In the genomic region with DNA sequence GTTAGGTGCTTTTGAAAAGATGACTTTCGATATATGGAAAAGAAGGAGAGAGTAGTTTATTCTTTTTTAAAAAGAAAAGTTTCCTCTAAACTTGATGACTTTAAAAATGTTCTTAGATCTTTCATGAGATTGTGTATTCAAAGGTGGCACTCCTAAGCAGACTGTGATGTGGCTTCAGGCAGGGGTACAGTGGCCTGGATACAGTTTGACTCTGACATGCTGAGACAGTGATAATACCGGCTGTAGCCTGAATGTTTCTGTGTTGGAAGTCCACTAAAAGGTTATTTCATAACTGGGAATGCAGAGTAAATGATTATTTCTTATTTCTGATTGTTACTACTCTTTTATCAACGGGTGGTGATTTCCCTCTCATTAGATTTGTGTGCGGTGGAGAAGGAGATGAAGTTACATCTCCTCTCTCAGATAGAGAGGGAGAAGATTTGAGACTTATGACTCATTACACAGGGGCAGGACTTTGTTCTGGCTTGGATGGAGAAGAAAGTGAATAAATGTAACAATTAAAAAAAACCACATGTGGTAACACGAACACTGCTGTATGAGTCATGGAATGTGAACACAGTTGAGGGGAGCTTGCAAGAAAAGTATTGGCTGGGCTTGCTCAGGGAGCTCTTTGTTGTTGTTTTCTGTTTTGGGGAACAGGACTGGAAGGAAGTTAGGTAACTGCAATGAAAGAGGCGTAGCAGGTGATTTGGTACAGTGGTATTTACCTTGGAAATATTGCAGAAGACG, we compare ENCODE assay signal across 8 cellular contexts. TPM values are rescaled to one million over a fixed set of nuclear protein-coding genes. Genes with fewer than 3 reads are reported as not detected.
DNase-seq lines count a peak whose midpoint lies in the region; ATAC-seq and TF ChIP-seq lines count a peak whose summit lies in the region.

No MANE protein-coding gene starts in this region.

- H3K27ac ChIP-seq in HCT116 (ENCODE audit: low read depth, low read length) = peak overlapping the region; percentile 56; the same call in 1 of the 2 replicates
- H3K27ac ChIP-seq in SK-N-SH (ENCODE audit: low read depth in 2 of 2, low read length in 1 of 2) = no peak overlapping the region
- peak overlapping the region; percentile 55 to 68 for H3K27ac ChIP-seq in esophagus (ENCODE audit: low read depth in 2 of 2, low read length in 1 of 2)

- no peak overlapping the region for H3K27ac Mint-ChIP-seq in stimulated activated naive CD8-positive, alpha-beta T cell treated with anti-CD3 and anti-CD28 coated beads, Interleukin-15, amount 100 ng/mL, for 72 hours

- H3K9ac ChIP-seq in HCT116 (ENCODE audit: low read length) (no peak overlapping the region), SK-N-SH (no peak overlapping the region)

- no peaks in the 10 kb centered on the region for H4K20me1 ChIP-seq in HCT116 (ENCODE audit: insufficient read depth)
- no peaks in the 10 kb centered on the region for H4K20me1 ChIP-seq in SK-N-SH (ENCODE audit: insufficient read depth)

- RAD21 ChIA-PET in HCT116 (lab: Charles Lee; ENCODE audit: low non-redundant PET in 1 of 2, low total read pairs in 2 of 2, uncharacterized antibody in 2 of 2, unreplicated experiment in 2 of 2) = interaction anchor here (0.6 to 0.7 kb wide), 2 partner anchors 23 to 48 kb away, joined by 3 read pairs; no protein-coding TSS in a partner anchor

- H3K9me2 ChIP-seq in HCT116 (ENCODE audit: insufficient read depth) (no peaks in the 10 kb centered on the region), SK-N-SH (no peaks in the 10 kb centered on the region)

- H3K27me3 ChIP-seq in HCT116 (ENCODE audit: insufficient read depth, low read length) (no peaks in the 10 kb centered on the region), SK-N-SH (ENCODE audit: insufficient read depth) (no peaks in the 10 kb centered on the region), esophagus (ENCODE audit: control insufficient read depth in 1 of 2, insufficient read depth in 2 of 2, low read length in 2 of 2) (no peaks in the 10 kb centered on the region)

- H3K9me3 ChIP-seq in HCT116 (ENCODE audit: control insufficient read depth in 1 of 2, insufficient read depth in 1 of 2, low read depth in 1 of 2, low read length in 2 of 2) = no peaks in the 10 kb centered on the region
- no peaks in the 10 kb centered on the region for H3K9me3 ChIP-seq in SK-N-SH
- peaks cover 0 to 2% of the 10 kb centered on the region in 2 donors for H3K9me3 ChIP-seq in esophagus (ENCODE audit: control insufficient read depth in 2 of 2, insufficient read depth in 1 of 2, low read depth in 1 of 2, low read length in 1 of 2)

- peak; percentile 82 for ATAC-seq in HCT116
- peak; percentile 96 for ATAC-seq in stimulated activated naive CD8-positive, alpha-beta T cell treated with anti-CD3 and anti-CD28 coated beads, Interleukin-15, amount 100 ng/mL, for 72 hours
- ATAC-seq in HG02623 (IDR thresholded peaks at IDR 0.05; ENCODE audit: unreplicated experiment) = no peak
- no peak for ATAC-seq in GM19324 (IDR thresholded peaks at IDR 0.05; ENCODE audit: low FRiP score, unreplicated experiment)

- H3K36me3 ChIP-seq in HCT116 (ENCODE audit: control insufficient read depth in 1 of 2, insufficient read depth in 2 of 2, low read length in 2 of 2) (no peaks in the 10 kb centered on the region), SK-N-SH (replicated peaks in 1 of 2; ENCODE audit: control insufficient read depth in 1 of 2, insufficient read depth in 2 of 2, low read length in 1 of 2) (no peaks in the 10 kb centered on the region), esophagus (ENCODE audit: control insufficient read depth in 2 of 2, insufficient read depth in 2 of 2, low read length in 1 of 2) (no peaks in the 10 kb centered on the region)

- WGBS in SK-N-SH (ENCODE audit: low lambda C conversion rate) = 32% methylated on average over 7 of the region's 7 CpGs
- 25 to 42% methylated on average over 7 of the region's 7 CpGs for WGBS in esophagus, 2 donors

- H3K79me2 ChIP-seq in HCT116 (ENCODE audit: insufficient read depth, low read length) (no peaks in the 10 kb centered on the region), SK-N-SH (ENCODE audit: insufficient read depth) (no peaks in the 10 kb centered on the region)

- peak overlapping the region; percentile 62 for H3K4me2 ChIP-seq in HCT116 (ENCODE audit: low read length)
- H3K4me2 ChIP-seq in SK-N-SH = peak overlapping the region; percentile 22; the same call in 1 of the 2 replicates

- H3K4me1 ChIP-seq in HCT116 (ENCODE audit: control insufficient read depth in 1 of 2, insufficient read depth in 2 of 2, low read length in 2 of 2) = peaks cover 30 to 36% of the 10 kb centered on the region in 2 experiments
- H3K4me1 ChIP-seq in SK-N-SH (ENCODE audit: control insufficient read depth in 1 of 2, insufficient read depth in 2 of 2, low read depth in 1 of 2, low read length in 1 of 2) = peaks cover 0 to 7% of the 10 kb centered on the region in 2 experiments; a peak in 2 of 4 replicates
- H3K4me1 ChIP-seq in esophagus (ENCODE audit: control insufficient read depth in 2 of 2, insufficient read depth in 2 of 2, low read length in 1 of 2) = peaks cover 0 to 3% of the 10 kb centered on the region in 2 donors

- H2AFZ ChIP-seq in HCT116 (ENCODE audit: low read depth, low read length, poor library complexity, severe bottlenecking) (peak overlapping the region; percentile 14), SK-N-SH (ENCODE audit: low read depth) (no peak overlapping the region)

- no peak for TF ChIP-seq EP300 in SK-N-SH (IDR thresholded peaks at IDR 0.05; ENCODE audit: borderline replicate concordance in 1 of 2, low read depth in 1 of 2, low read length in 1 of 2)

- intact Hi-C loops in HCT116 (cut with micrococcal nuclease) = no loop called here

- no peak for TF ChIP-seq POLR2A in HCT116 (IDR thresholded peaks at IDR 0.05; ENCODE audit: borderline replicate concordance, extremely low read depth, insufficient read depth, insufficient read length)

- H3K9me3 Mint-ChIP-seq in stimulated activated naive CD8-positive, alpha-beta T cell treated with anti-CD3 and anti-CD28 coated beads, Interleukin-15, amount 100 ng/mL, for 72 hours = no peaks in the 10 kb centered on the region

- TF ChIP-seq RAD21 in HCT116 (IDR thresholded peaks at IDR 0.05; ENCODE audit: low read depth) = no peak; the same call in 1 of the 2 replicates
- no peak for TF ChIP-seq RAD21 in SK-N-SH (IDR thresholded peaks at IDR 0.05; ENCODE audit: low read length)

- TF ChIP-seq CTCF in HCT116 (IDR thresholded peaks at IDR 0.05 in 2 of 3, conservative IDR thresholded peaks at IDR 0.05 in 1 of 3; ENCODE audit: borderline replicate concordance in 1 of 3, insufficient read depth in 1 of 3, low read depth in 2 of 3, low read length in 2 of 3) (no peak), SK-N-SH (IDR thresholded peaks at IDR 0.05) (no peak)

- H3K4me3 ChIP-seq in HCT116 (replicated peaks in 1 of 2; ENCODE audit: low read depth in 1 of 2, low read length in 2 of 2) = peak overlapping the region in 1 of 2 experiments; percentile 10; a peak in 1 of 4 replicates
- no peak overlapping the region for H3K4me3 ChIP-seq in SK-N-SH (ENCODE audit: low read depth in 2 of 2, low read length in 1 of 2)
- H3K4me3 ChIP-seq in esophagus (ENCODE audit: low read depth in 1 of 2, low read length in 2 of 2) = no peak overlapping the region

- DNase-seq in CD1c-positive myeloid dendritic cell (ENCODE audit: extremely low spot score) = peak; percentile 5
- DNase-seq in HCT116 (ENCODE audit: low read depth, low spot score) = peak; percentile 90
- DNase-seq in SK-N-SH = no peak
- peak; percentile 43 to 57 for DNase-seq in stimulated activated naive CD8-positive, alpha-beta T cell treated with anti-CD3 and anti-CD28 coated beads, Interleukin-15, amount 100 ng/mL, for 72 hours
- DNase-seq in GF-D8 (lab: John Stamatoyannopoulos, UW) = no peak

- peak overlapping the region in 1 of 2 donors; percentile 12 for H3K4me3 Mint-ChIP-seq in stimulated activated naive CD8-positive, alpha-beta T cell treated with anti-CD3 and anti-CD28 coated beads, Interleukin-15, amount 100 ng/mL, for 72 hours

- CTCF ChIA-PET in HCT116 (lab: Charles Lee) = no interaction called here
- CTCF ChIA-PET in SK-N-SH (lab: Yijun Ruan, JAX) = interaction anchor here (0.7 to 1.2 kb wide), 3 partner anchors 11 to 75 kb away, joined by 3 to 5 read pairs (median 3); no protein-coding TSS in a partner anchor

- H3F3A ChIP-seq in SK-N-SH (replicated peaks; ENCODE audit: insufficient read depth) = no peaks in the 10 kb centered on the region

- H3K4me1 Mint-ChIP-seq in stimulated activated naive CD8-positive, alpha-beta T cell treated with anti-CD3 and anti-CD28 coated beads, Interleukin-15, amount 100 ng/mL, for 72 hours = peaks cover 30% of the 10 kb centered on the region

- BruUV-seq in HCT116 (replicated peaks; lab: Mats Ljungman, UMichigan) = no TSS peak

- POLR2A ChIA-PET in HCT116 (lab: Charles Lee) (interaction anchor here (0.7 kb wide), 1 partner anchor 45 kb away, joined by 3 read pairs; no protein-coding TSS in a partner anchor), SK-N-SH (lab: Yijun Ruan, JAX) (no interaction called here)

- H3K27me3 Mint-ChIP-seq in stimulated activated naive CD8-positive, alpha-beta T cell treated with anti-CD3 and anti-CD28 coated beads, Interleukin-15, amount 100 ng/mL, for 72 hours = peaks cover 48% of the 10 kb centered on the region

TF ChIP-seq in HCT116, 20 proteins besides CTCF, POLR2A, EP300 and RAD21 (continues in another document):
- TF ChIP-seq, protein P1, sequence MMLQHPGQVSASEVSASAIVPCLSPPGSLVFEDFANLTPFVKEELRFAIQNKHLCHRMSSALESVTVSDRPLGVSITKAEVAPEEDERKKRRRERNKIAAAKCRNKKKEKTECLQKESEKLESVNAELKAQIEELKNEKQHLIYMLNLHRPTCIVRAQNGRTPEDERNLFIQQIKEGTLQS (IDR thresholded peaks at IDR 0.05) = peak; percentile 43; the same call in 1 of the 2 replicates
- TF ChIP-seq ZNF274 (IDR thresholded peaks at IDR 0.05; ENCODE audit: low read depth, low read length) = no peak
- TF ChIP-seq SP1 (IDR thresholded peaks at IDR 0.05; ENCODE audit: low read depth) = peak; percentile 94
- peak; percentile 92 for TF ChIP-seq TCF7L2 (IDR thresholded peaks at IDR 0.05; ENCODE audit: borderline replicate concordance, extremely low read depth, insufficient read depth, insufficient read length)

TF ChIP-seq in SK-N-SH, 30 proteins besides CTCF, POLR2A, EP300 and RAD21 (continues in another document):
- TF ChIP-seq ELF1 (IDR thresholded peaks at IDR 0.05) (no peak), YY1 (IDR thresholded peaks at IDR 0.05; ENCODE audit: low read depth) (no peak), JUND (IDR thresholded peaks at IDR 0.05) (peak; percentile 23; the same call in 1 of the 2 replicates)

RNA-seq across cellular contexts. Expression of a gene that starts 21.6 kb away (rescaled TPM):
- 2.9 TPM for total RNA-seq in HCT116 (2021; ENCODE audit: unreplicated experiment)
- polyA plus RNA-seq in HCT116 (2012) = 2.3 and 3.5 TPM in 2 replicates
- 0.07 and 0.57 TPM in 2 replicates for polyA plus RNA-seq in SK-N-SH (2012; rRNA removed)
- 0.36 and 0.75 TPM in 2 replicates for polyA plus RNA-seq in SK-N-SH (2012; cell fraction: cytosol; rRNA removed)
- polyA plus RNA-seq in SK-N-SH (2012; cell fraction: nucleus; rRNA removed) = 0.13 and 0.23 TPM in 2 replicates
- 10 to 100 TPM in 1 of 2 donors, 1 to 10 TPM in 1; 6.8 to 15.2 TPM for polyA plus RNA-seq in esophagus

Comparison
In these comparisons a context has a peak if more than half of its experiments do, and no peak if none do; other contexts are left out.
1. DNase-seq: peak in CD1c-positive myeloid dendritic cell (single experiment), HCT116 (single experiment) and stimulated activated naive CD8-positive, alpha-beta T cell treated with anti-CD3 and anti-CD28 coated beads, Interleukin-15, amount 100 ng/mL, for 72 hours (2 of 2); none in SK-N-SH (single experiment) and GF-D8 (single experiment).
2. ATAC-seq: peak in HCT116 (single experiment) and stimulated activated naive CD8-positive, alpha-beta T cell treated with anti-CD3 and anti-CD28 coated beads, Interleukin-15, amount 100 ng/mL, for 72 hours (single experiment); none in HG02623 (single experiment) and GM19324 (single experiment).
3. H3K27ac ChIP-seq: peak in HCT116 (single experiment) and esophagus (2 of 2); none in SK-N-SH (0 of 2).
4. RNA of a gene that starts 21.6 kb away (polyA plus RNA-seq): 6.8 to 15.2 TPM in esophagus; 0.07 to 0.75 TPM in SK-N-SH; every median in the first group is over 4 times any median in the second.